Comparison of ENCODE assay signal across 7 cellular contexts in genomic region chr2:96468904-96469303, GRCh38. TPM values are rescaled to one million over a fixed set of nuclear protein-coding genes. Genes with fewer than 3 reads are reported as not detected.
"Had no signal": no experiment of that assay in that cellular context is flagged by ENCODE, and none has a peak within 500 bp of the region (broad histone marks: within the 10 kb centered on the region; RNA-seq: fewer than 3 reads in every experiment).

No MANE protein-coding gene starts in this region.

- H3K9me3 Mint-ChIP-seq: H9 had no signal

- H3K4me3 Mint-ChIP-seq: GM23338, H9 had no signal

- H3K27ac Mint-ChIP-seq: GM23338, H9 had no signal

- ATAC-seq: GM23338, K562 had no signal

- H3K4me3 ChIP-seq: GM23338, K562 had no signal

- H3K4me2 ChIP-seq: GM23338 had no signal

- DNase-seq: H9, HCEC 1CT, IMR-90, KG1 had no signal

- H2AFZ ChIP-seq: GM23338 had no signal

RNA-seq across cellular contexts. Expression of gene NEURL3, which starts 36.3 kb away (rescaled TPM):
- total RNA-seq: GM23338, H1, H9, IMR-90, K562 had no signal
- polyA plus RNA-seq: H1, IMR-90, K562 had no signal
